8 cellular contexts compared by ENCODE assay signal in genomic region chr22:49958961-49959781, GRCh38. TPM values are rescaled to one million over a fixed set of nuclear protein-coding genes. Genes with fewer than 3 reads are reported as not detected.
DNase-seq lines count a peak whose midpoint lies in the region; ATAC-seq, FAIRE-seq and TF ChIP-seq lines count a peak whose summit lies in the region.

No MANE protein-coding gene starts in this region.

- TF ChIP-seq CTCF in bronchial epithelial cell (IDR thresholded peaks at IDR 0.05; ENCODE audit: insufficient read depth, low read length, severe bottlenecking) (no peak), mucosa of descending colon (IDR thresholded peaks at IDR 0.05) (no peak), vagina (IDR thresholded peaks at IDR 0.05) (no peak)

- FAIRE-seq in bronchial epithelial cell (lab: Jason Lieb, UNC), result no peak

- H3K27me3 ChIP-seq in bronchial epithelial cell (ENCODE audit: control insufficient read depth, insufficient read depth, low read length) (no peaks in the 10 kb centered on the region), vagina (no peaks in the 10 kb centered on the region)

- TF ChIP-seq POLR2A in vagina (IDR thresholded peaks at IDR 0.05), result no peak

- intact Hi-C loops in mucosa of descending colon (cut with DNase I, micrococcal nuclease), result no loop called here
- intact Hi-C loops in vagina (cut with DNase I), result no loop called here

- DNase-seq in stimulated activated CD4-positive, alpha-beta T cell treated with anti-CD3 and anti-CD28 coated beads, Interleukin-15, amount 100 ng/mL, for 24 hours, result peak; percentile 23
- no peak for DNase-seq in stimulated activated CD4-positive, alpha-beta T cell treated with anti-CD3 and anti-CD28 coated beads, Interleukin-4, amount 100 ng/mL, for 1 hour
- DNase-seq in bronchial epithelial cell (ENCODE audit: low read depth), result no peak
- DNase-seq in mucosa of descending colon, result peak in 2 of 3 donors; percentile 57 to 71
- no peak for DNase-seq in vagina (ENCODE audit: extremely low spot score in 2 of 2)
- DNase-seq in GOT3 (lab: John Stamatoyannopoulos, UW), result no peak
- no peak for DNase-seq in HT-29 (ENCODE audit: low spot score)

- H3K4me1 ChIP-seq in mucosa of descending colon (ENCODE audit: low read depth), result peaks cover 27% of the 10 kb centered on the region
- H3K4me1 ChIP-seq in vagina, result peaks cover 37% of the 10 kb centered on the region

- peak overlapping the region; percentile 98 for H3K4me3 ChIP-seq in bronchial epithelial cell (ENCODE audit: low read depth, low read length)
- no peak overlapping the region for H3K4me3 ChIP-seq in mucosa of descending colon
- peak overlapping the region; percentile 76 to 100 for H3K4me3 ChIP-seq in vagina

- H3K27ac ChIP-seq in vagina, result peak overlapping the region; percentile 89

- peaks cover 19% of the 10 kb centered on the region for H3K36me3 ChIP-seq in bronchial epithelial cell (ENCODE audit: control insufficient read depth, insufficient read depth, low read length)
- peaks cover 2% of the 10 kb centered on the region for H3K36me3 ChIP-seq in mucosa of descending colon (ENCODE audit: low read depth)
- H3K36me3 ChIP-seq in vagina, result peaks cover 0 to 23% of the 10 kb centered on the region in 2 donors

- ATAC-seq in mucosa of descending colon, result no peak
- ATAC-seq in GM19455 (IDR thresholded peaks at IDR 0.05; ENCODE audit: unreplicated experiment), result no peak

- H3K9me3 ChIP-seq in mucosa of descending colon (no peaks in the 10 kb centered on the region), vagina (no peaks in the 10 kb centered on the region)

RNA-seq across cellular contexts. Expression of gene PIM3, which starts 1.4 kb away (rescaled TPM):
- total RNA-seq in bronchial epithelial cell, result 67.1 and 130 TPM in 2 replicates
- total RNA-seq in mucosa of descending colon, result 100 to 1,000 TPM in 1 of 3 donors, 10 to 100 TPM in 2; 56.4 to 106 (median 58.7) TPM
- 97.2 TPM for total RNA-seq in vagina
- total RNA-seq in HT-29 (2014; rRNA removed; shearing (Covaris generic)), result 161 and 183 TPM in 2 replicates

RNA-seq across cellular contexts. Expression of gene CRELD2, which starts 40.7 kb away (rescaled TPM):
- 57.4 and 71.6 TPM in 2 replicates for total RNA-seq in bronchial epithelial cell
- total RNA-seq in mucosa of descending colon, result 10 to 100 TPM; 27.6 to 57.6 (median 32.2) TPM
- 34.4 TPM for total RNA-seq in vagina
- 70.4 and 75.0 TPM in 2 replicates for total RNA-seq in HT-29 (2014; rRNA removed; shearing (Covaris generic))

RNA-seq across cellular contexts. Expression of gene ALG12, which starts 40.9 kb away (rescaled TPM):
- 11.8 and 18.7 TPM in 2 replicates for total RNA-seq in bronchial epithelial cell
- total RNA-seq in mucosa of descending colon, result 10 to 100 TPM; 21.7 to 28.7 (median 25.5) TPM
- total RNA-seq in vagina, result 21.4 TPM
- total RNA-seq in HT-29 (2014; rRNA removed; shearing (Covaris generic)), result 17.9 and 27.1 TPM in 2 replicates

RNA-seq across cellular contexts. Expression of gene IL17REL, which starts 53.4 kb away (rescaled TPM):
- total RNA-seq in bronchial epithelial cell (not detected in 2 replicates), mucosa of descending colon (under 1 TPM in 2 of 3 donors, not detected in 1; 0.09 to 0.43 TPM), vagina (not detected)
- 0.03 and 0.13 TPM in 2 replicates for total RNA-seq in HT-29 (2014; rRNA removed; shearing (Covaris generic))

Comparison
In these comparisons a context has a peak if more than half of its experiments do, and no peak if none do; other contexts are left out.
1. DNase-seq: peak in stimulated activated CD4-positive, alpha-beta T cell treated with anti-CD3 and anti-CD28 coated beads, Interleukin-15, amount 100 ng/mL, for 24 hours (single experiment) and mucosa of descending colon (2 of 3); none in stimulated activated CD4-positive, alpha-beta T cell treated with anti-CD3 and anti-CD28 coated beads, Interleukin-4, amount 100 ng/mL, for 1 hour (single experiment), bronchial epithelial cell (single experiment), vagina (0 of 2), GOT3 (single experiment) and HT-29 (single experiment).